In genomic region chr19:15248106-15248505, GRCh38 we compare ENCODE assay signal across 11 cellular contexts. TPM values are rescaled to one million over a fixed set of nuclear protein-coding genes. Genes with fewer than 3 reads are reported as not detected.
A peak's percentile ranks its signal among the peaks of the same experiment; 100 is the strongest.
DNase-seq lines count a peak whose midpoint lies in the region; ATAC-seq and TF ChIP-seq lines count a peak whose summit lies in the region.
"Had no signal": no experiment of that assay in that cellular context is flagged by ENCODE, and none has a peak within 500 bp of the region (broad histone marks: within the 10 kb centered on the region; RNA-seq: fewer than 3 reads in every experiment).

No MANE protein-coding gene starts in this region.

- no peaks in the 10 kb centered on the region for H3K27me3 ChIP-seq in right atrium auricular region
- no peaks in the 10 kb centered on the region for H3K27me3 ChIP-seq in rectal smooth muscle tissue (ENCODE audit: control insufficient read depth, insufficient read depth, low read length)

- H3K4me1 ChIP-seq in right atrium auricular region (peaks cover 3 to 84% of the 10 kb centered on the region in 2 donors), rectal smooth muscle tissue (ENCODE audit: control insufficient read depth, insufficient read depth, low read length) (peaks cover 39% of the 10 kb centered on the region)

- DNase-seq in natural killer cell (no peak), right atrium auricular region (ENCODE audit: low spot score) (no peak), COR-L47 (lab: John Stamatoyannopoulos, UW) (no peak), NCI-H1436 (lab: John Stamatoyannopoulos, UW) (no peak), nephron progenitor cell (no peak)
- DNase-seq in natural killer cell treated with Interleukin-12 subunit alpha and Interleukin-12 subunit beta and Interleukin-15 and Interleukin-18, amount 100 ng/mL, for 72 hours (ENCODE audit: low spot score) = no peak
- DNase-seq: NCI-H1694 had no signal

- intact Hi-C loops in natural killer cell (cut with micrococcal nuclease) = no loop called here

- no peak overlapping the region for H3K9ac ChIP-seq in rectal smooth muscle tissue (ENCODE audit: low read length)

- peak overlapping the region; percentile 31 to 58 for H3K27ac Mint-ChIP-seq in natural killer cell
- no peak overlapping the region for H3K27ac Mint-ChIP-seq in natural killer cell treated with Interleukin-12 subunit alpha and Interleukin-12 subunit beta and Interleukin-15 and Interleukin-18, amount 100 ng/mL, for 72 hours
- no peak overlapping the region for H3K27ac Mint-ChIP-seq in nephron progenitor cell

- H3K9me3 ChIP-seq in right atrium auricular region = no peaks in the 10 kb centered on the region

- peaks cover 6 to 24% of the 10 kb centered on the region in 2 donors for H3K4me1 Mint-ChIP-seq in natural killer cell
- peaks cover 6 to 18% of the 10 kb centered on the region in 2 donors for H3K4me1 Mint-ChIP-seq in natural killer cell treated with Interleukin-12 subunit alpha and Interleukin-12 subunit beta and Interleukin-15 and Interleukin-18, amount 100 ng/mL, for 72 hours (ENCODE audit: low read depth in 2 of 2)
- H3K4me1 Mint-ChIP-seq in nephron progenitor cell = peaks cover 75% of the 10 kb centered on the region

- no peak overlapping the region for H3K4me3 ChIP-seq in right atrium auricular region
- H3K4me3 ChIP-seq in rectal smooth muscle tissue (ENCODE audit: low read length) = no peak overlapping the region

- no peaks in the 10 kb centered on the region for H3K36me3 Mint-ChIP-seq in natural killer cell
- peaks cover 7% of the 10 kb centered on the region for H3K36me3 Mint-ChIP-seq in natural killer cell treated with Interleukin-12 subunit alpha and Interleukin-12 subunit beta and Interleukin-15 and Interleukin-18, amount 100 ng/mL, for 72 hours
- peaks cover 50% of the 10 kb centered on the region for H3K36me3 Mint-ChIP-seq in nephron progenitor cell (ENCODE audit: low read depth)

- H3K27me3 Mint-ChIP-seq in natural killer cell (ENCODE audit: low read depth in 2 of 2) = no peaks in the 10 kb centered on the region
- H3K27me3 Mint-ChIP-seq in natural killer cell treated with Interleukin-12 subunit alpha and Interleukin-12 subunit beta and Interleukin-15 and Interleukin-18, amount 100 ng/mL, for 72 hours = no peaks in the 10 kb centered on the region
- H3K27me3 Mint-ChIP-seq in nephron progenitor cell (ENCODE audit: low read depth, poor library complexity) = no peaks in the 10 kb centered on the region

- H3K36me3 ChIP-seq in right atrium auricular region = peaks cover 49% of the 10 kb centered on the region
- H3K36me3 ChIP-seq in rectal smooth muscle tissue (ENCODE audit: control insufficient read depth, insufficient read depth, low read length) = peaks cover 24% of the 10 kb centered on the region

- H3K27ac ChIP-seq in right atrium auricular region (peak overlapping the region; percentile 85 to 87), rectal smooth muscle tissue (ENCODE audit: low read depth, low read length) (peak overlapping the region; percentile 62)

- ATAC-seq in natural killer cell = no peak
- no peak for ATAC-seq in natural killer cell treated with Interleukin-12 subunit alpha and Interleukin-12 subunit beta and Interleukin-15 and Interleukin-18, amount 100 ng/mL, for 72 hours
- ATAC-seq in GM18870 (IDR thresholded peaks at IDR 0.05; ENCODE audit: unreplicated experiment) = no peak

- TF ChIP-seq CTCF in natural killer cell (IDR thresholded peaks at IDR 0.05) (no peak), right atrium auricular region (IDR thresholded peaks at IDR 0.05) (no peak), nephron progenitor cell (IDR thresholded peaks at IDR 0.05) (no peak)

- H3K9me3 Mint-ChIP-seq in natural killer cell (no peaks in the 10 kb centered on the region), nephron progenitor cell (no peaks in the 10 kb centered on the region)
- H3K9me3 Mint-ChIP-seq in natural killer cell treated with Interleukin-12 subunit alpha and Interleukin-12 subunit beta and Interleukin-15 and Interleukin-18, amount 100 ng/mL, for 72 hours = no peaks in the 10 kb centered on the region

- H3K4me3 Mint-ChIP-seq in natural killer cell = no peak overlapping the region
- no peak overlapping the region for H3K4me3 Mint-ChIP-seq in natural killer cell treated with Interleukin-12 subunit alpha and Interleukin-12 subunit beta and Interleukin-15 and Interleukin-18, amount 100 ng/mL, for 72 hours
- H3K4me3 Mint-ChIP-seq in nephron progenitor cell = no peak overlapping the region

RNA-seq across cellular contexts. Expression of gene EPHX3, which starts 15.9 kb away (rescaled TPM):
- total RNA-seq in natural killer cell = not detected
- total RNA-seq in natural killer cell treated with Interleukin-12 subunit alpha and Interleukin-12 subunit beta and Interleukin-15 and Interleukin-18, amount 100 ng/mL, for 72 hours = 1 to 10 TPM in 1 of 2 donors, under 1 TPM in 1; 0.81 to 1.0 TPM
- under 1 TPM; 0.52 to 0.63 TPM for total RNA-seq in right atrium auricular region
- total RNA-seq: HT1080 had no signal

RNA-seq across cellular contexts. Expression of gene NOTCH3, which starts 47.3 kb away (rescaled TPM):
- under 1 TPM in 2 of 3 donors, not detected in 1; 0.25 to 0.26 TPM for total RNA-seq in natural killer cell
- total RNA-seq in natural killer cell treated with Interleukin-12 subunit alpha and Interleukin-12 subunit beta and Interleukin-15 and Interleukin-18, amount 100 ng/mL, for 72 hours = not detected
- total RNA-seq in right atrium auricular region = 10 to 100 TPM; 16.8 to 34.2 TPM
- total RNA-seq: T-helper 2 cell treated with Interferon-gamma antibody and Interleukin-4, amounts not matched to agents 100 ng/mL and 5 ng/mL, for 36 hours had no signal

Comparison
In these comparisons a context has a peak if more than half of its experiments do, and no peak if none do; other contexts are left out.
1. H3K27ac Mint-ChIP-seq: peak in natural killer cell (2 of 2); none in natural killer cell treated with Interleukin-12 subunit alpha and Interleukin-12 subunit beta and Interleukin-15 and Interleukin-18, amount 100 ng/mL, for 72 hours (0 of 2) and nephron progenitor cell (single experiment).
2. RNA of gene NOTCH3, which starts 47.3 kb away (total RNA-seq): 16.8 to 34.2 TPM in right atrium auricular region; not detected in natural killer cell treated with Interleukin-12 subunit alpha and Interleukin-12 subunit beta and Interleukin-15 and Interleukin-18, amount 100 ng/mL, for 72 hours and 0.25 to 0.26 TPM in natural killer cell; every median in the first group is over 10 times any median in the second.